Comparison of ENCODE assay signal across 9 cellular contexts in the genomic region with DNA sequence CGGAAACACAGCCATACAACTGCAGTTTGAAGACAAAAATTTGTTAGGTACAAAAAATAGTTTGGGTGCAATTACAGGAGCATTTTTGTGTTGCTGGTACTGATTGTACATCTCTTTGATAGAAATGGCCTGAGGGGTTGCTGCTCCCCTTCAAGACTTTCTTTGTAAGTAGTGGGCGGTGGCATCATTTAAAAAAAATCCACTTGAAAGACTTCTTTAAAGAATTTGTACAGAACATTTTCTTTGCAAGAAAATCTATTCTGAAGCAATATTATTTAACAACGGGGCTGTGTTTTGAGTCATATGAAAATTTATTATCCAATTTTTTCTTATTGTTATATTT.
DNase-seq lines count a peak whose midpoint lies in the region; ATAC-seq and TF ChIP-seq lines count a peak whose summit lies in the region.
"Had no signal": no experiment of that assay in that cellular context is flagged by ENCODE, and none has a peak within 500 bp of the region (broad histone marks: within the 10 kb centered on the region; RNA-seq: fewer than 3 reads in every experiment).

No MANE protein-coding gene starts in this region.

- no peak for TF ChIP-seq POLR2A in transverse colon (IDR thresholded peaks at IDR 0.05)

- H2AFZ ChIP-seq in SK-N-SH (ENCODE audit: low read depth): peak overlapping the region; percentile 17; the same call in 1 of the 2 replicates

- no peak for DNase-seq in SK-N-SH
- DNase-seq in endothelial cell (ENCODE audit: low spot score): no peak
- no peak for DNase-seq in transverse colon
- DNase-seq in NCI-H1417 (lab: John Stamatoyannopoulos, UW): no peak
- DNase-seq in dedifferentiated amniotic fluid mesenchymal stem cell (ENCODE audit: extremely low spot score): no peak
- no peak for DNase-seq in effector CD8-positive, alpha-beta T cell (lab: John Stamatoyannopoulos, UW)
- DNase-seq: 8988T had no signal

- peaks cover 46% of the 10 kb centered on the region for H3F3A ChIP-seq in SK-N-SH (replicated peaks; ENCODE audit: insufficient read depth)

- TF ChIP-seq CTCF in SK-N-SH (IDR thresholded peaks at IDR 0.05) (no peak), endothelial cell (IDR thresholded peaks at IDR 0.05; ENCODE audit: unreplicated experiment) (no peak), nephron (IDR thresholded peaks at IDR 0.05; ENCODE audit: unreplicated experiment in 3 of 3) (no peak), transverse colon (IDR thresholded peaks at IDR 0.05) (no peak)

- H4K20me1 ChIP-seq in SK-N-SH (ENCODE audit: insufficient read depth): no peaks in the 10 kb centered on the region

- H3K4me1 Mint-ChIP-seq in endothelial cell (ENCODE audit: unreplicated experiment) (peaks cover 43% of the 10 kb centered on the region), nephron (peaks cover 42% of the 10 kb centered on the region)

- peak overlapping the region; percentile 88 for H3K27ac Mint-ChIP-seq in endothelial cell (ENCODE audit: unreplicated experiment)
- peak overlapping the region; percentile 83 to 94 (median 85) for H3K27ac Mint-ChIP-seq in nephron

- peak overlapping the region; percentile 47 for H3K4me2 ChIP-seq in SK-N-SH

- no peaks in the 10 kb centered on the region for H3K36me3 ChIP-seq in SK-N-SH (replicated peaks in 1 of 2; ENCODE audit: control insufficient read depth in 1 of 2, insufficient read depth in 2 of 2, low read length in 1 of 2)
- no peaks in the 10 kb centered on the region for H3K36me3 ChIP-seq in transverse colon

- no peak for ATAC-seq in SK-N-SH treated with all-trans-retinoic acid at 6 μM for 48 hours

- 17% methylated on average over 3 of the region's 3 CpGs for WGBS in SK-N-SH (ENCODE audit: low lambda C conversion rate)
- 52 to 54% methylated on average over 3 of the region's 3 CpGs for WGBS in transverse colon (ENCODE audit: low coverage in 1 of 2), 2 donors

- H3K9me3 ChIP-seq in SK-N-SH: no peaks in the 10 kb centered on the region
- H3K9me3 ChIP-seq in transverse colon: no peaks in the 10 kb centered on the region

- in situ Hi-C loops in transverse colon (cut with MboI; ENCODE audit: low pct_ligation_motif_present in 1 of 4, low pct_unique_long_range_greater_than_20kb in 1 of 4, low sequenced_read_pairs in 3 of 4): no loop called here

- H3K9me2 ChIP-seq in SK-N-SH: no peaks in the 10 kb centered on the region

- H3K4me1 ChIP-seq in SK-N-SH (ENCODE audit: control insufficient read depth in 1 of 2, insufficient read depth in 2 of 2, low read depth in 1 of 2, low read length in 1 of 2) (peaks cover 6 to 50% of the 10 kb centered on the region in 2 experiments), transverse colon (peaks cover 0 to 37% (median 8%) of the 10 kb centered on the region in 4 donors)

- TF ChIP-seq RAD21 in SK-N-SH (IDR thresholded peaks at IDR 0.05; ENCODE audit: low read length): no peak

- H3K9ac ChIP-seq in SK-N-SH: peak overlapping the region; percentile 61

- no peak overlapping the region for H3K4me3 Mint-ChIP-seq in endothelial cell (ENCODE audit: unreplicated experiment)
- peak overlapping the region in 1 of 3 experiments; percentile 49 for H3K4me3 Mint-ChIP-seq in nephron

- no peaks in the 10 kb centered on the region for H3K36me3 Mint-ChIP-seq in endothelial cell (ENCODE audit: low read depth, unreplicated experiment)
- H3K36me3 Mint-ChIP-seq in nephron (ENCODE audit: low read depth): no peaks in the 10 kb centered on the region

- POLR2A ChIA-PET in SK-N-SH (lab: Yijun Ruan, JAX): no interaction called here

- H3K4me3 ChIP-seq in SK-N-SH (ENCODE audit: low read depth in 2 of 2, low read length in 1 of 2) (peak overlapping the region; percentile 24 to 34; a peak in 2 of 4 replicates), transverse colon (no peak overlapping the region)

- CTCF ChIA-PET in SK-N-SH (lab: Yijun Ruan, JAX): no interaction called here

- no peaks in the 10 kb centered on the region for H3K27me3 ChIP-seq in SK-N-SH (ENCODE audit: insufficient read depth)
- H3K27me3 ChIP-seq in transverse colon: no peaks in the 10 kb centered on the region

- H3K9me3 Mint-ChIP-seq in endothelial cell (ENCODE audit: unreplicated experiment) (no peaks in the 10 kb centered on the region), nephron (no peaks in the 10 kb centered on the region)

- H3K27me3 Mint-ChIP-seq in endothelial cell (ENCODE audit: unreplicated experiment) (peaks cover 2% of the 10 kb centered on the region), nephron (ENCODE audit: low read depth) (no peaks in the 10 kb centered on the region)

- TF ChIP-seq EP300 in SK-N-SH (IDR thresholded peaks at IDR 0.05; ENCODE audit: borderline replicate concordance in 1 of 2, low read depth in 1 of 2, low read length in 1 of 2): no peak
- no peak for TF ChIP-seq EP300 in transverse colon (IDR thresholded peaks at IDR 0.05; ENCODE audit: low read depth)

- no peaks in the 10 kb centered on the region for H3K79me2 ChIP-seq in SK-N-SH (ENCODE audit: insufficient read depth)

- intact Hi-C loops in transverse colon (cut with DNase I; ENCODE audit: low total_unique reads): loop anchor here (10.0 kb wide), 1 partner anchor 169 kb away; the partner anchor contains the start of gene CAV1

- H3K27ac ChIP-seq in SK-N-SH (ENCODE audit: low read depth in 2 of 2, low read length in 1 of 2) (peak overlapping the region; percentile 68 to 88), transverse colon (peak overlapping the region; percentile 76 to 88 (median 82))

TF ChIP-seq in SK-N-SH, 30 proteins besides CTCF, POLR2A, EP300 and RAD21 (continues in another document):
- TF ChIP-seq YY1 (IDR thresholded peaks at IDR 0.05; ENCODE audit: low read depth) (no peak), RXRA (IDR thresholded peaks at IDR 0.05; ENCODE audit: borderline replicate concordance, low read depth) (no peak), EZH2phosphoT487 (IDR thresholded peaks at IDR 0.05; ENCODE audit: borderline replicate concordance, low read depth) (no peak), MEF2A (IDR thresholded peaks at IDR 0.05; ENCODE audit: borderline replicate concordance, low read depth) (no peak), FOXM1 (IDR thresholded peaks at IDR 0.05; ENCODE audit: low read depth) (no peak; the same call in 1 of the 2 replicates), TEAD4 (IDR thresholded peaks at IDR 0.05; ENCODE audit: borderline replicate concordance, insufficient read depth) (no peak), GATA2 (CRISPR knock-in tag; IDR thresholded peaks at IDR 0.05) (no peak), NRF1 (IDR thresholded peaks at IDR 0.05; ENCODE audit: low read depth, low read length) (no peak), CHD2 (IDR thresholded peaks at IDR 0.05; ENCODE audit: low read length, partially characterized antibody) (no peak), ELF1 (IDR thresholded peaks at IDR 0.05) (no peak), NFIC (IDR thresholded peaks at IDR 0.05; ENCODE audit: borderline replicate concordance) (no peak)
- TF ChIP-seq, protein P1, sequence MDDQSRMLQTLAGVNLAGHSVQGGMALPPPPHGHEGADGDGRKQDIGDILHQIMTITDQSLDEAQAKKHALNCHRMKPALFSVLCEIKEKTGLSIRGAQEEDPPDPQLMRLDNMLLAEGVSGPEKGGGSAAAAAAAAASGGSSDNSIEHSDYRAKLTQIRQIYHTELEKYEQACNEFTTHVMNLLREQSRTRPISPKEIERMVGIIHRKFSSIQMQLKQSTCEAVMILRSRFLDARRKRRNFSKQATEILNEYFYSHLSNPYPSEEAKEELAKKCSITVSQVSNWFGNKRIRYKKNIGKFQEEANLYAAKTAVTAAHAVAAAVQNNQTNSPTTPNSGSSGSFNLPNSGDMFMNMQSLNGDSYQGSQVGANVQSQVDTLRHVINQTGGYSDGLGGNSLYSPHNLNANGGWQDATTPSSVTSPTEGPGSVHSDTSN (IDR thresholded peaks at IDR 0.05): no peak

TF ChIP-seq in SK-N-SH treated with all-trans-retinoic acid at 6 μM for 48 hours, 23 proteins besides CTCF, POLR2A, EP300 and RAD21 (continues in another document):
- no peak for TF ChIP-seq ZNF70 (CRISPR knock-in tag; IDR thresholded peaks at IDR 0.05)
- TF ChIP-seq, protein P2, sequence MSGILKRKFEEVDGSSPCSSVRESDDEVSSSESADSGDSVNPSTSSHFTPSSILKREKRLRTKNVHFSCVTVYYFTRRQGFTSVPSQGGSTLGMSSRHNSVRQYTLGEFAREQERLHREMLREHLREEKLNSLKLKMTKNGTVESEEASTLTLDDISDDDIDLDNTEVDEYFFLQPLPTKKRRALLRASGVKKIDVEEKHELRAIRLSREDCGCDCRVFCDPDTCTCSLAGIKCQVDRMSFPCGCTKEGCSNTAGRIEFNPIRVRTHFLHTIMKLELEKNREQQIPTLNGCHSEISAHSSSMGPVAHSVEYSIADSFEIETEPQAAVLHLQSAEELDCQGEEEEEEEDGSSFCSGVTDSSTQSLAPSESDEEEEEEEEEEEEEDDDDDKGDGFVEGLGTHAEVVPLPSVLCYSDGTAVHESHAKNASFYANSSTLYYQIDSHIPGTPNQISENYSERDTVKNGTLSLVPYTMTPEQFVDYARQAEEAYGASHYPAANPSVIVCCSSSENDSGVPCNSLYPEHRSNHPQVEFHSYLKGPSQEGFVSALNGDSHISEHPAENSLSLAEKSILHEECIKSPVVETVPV (CRISPR knock-in tag; IDR thresholded peaks at IDR 0.05): no peak
- no peak for TF ChIP-seq ESRRG (CRISPR knock-in tag; IDR thresholded peaks at IDR 0.05)
- no peak for TF ChIP-seq BACH2 (CRISPR knock-in tag; IDR thresholded peaks at IDR 0.05; ENCODE audit: borderline replicate concordance)
- TF ChIP-seq SNAI2 (CRISPR knock-in tag; IDR thresholded peaks at IDR 0.05): no peak
- no peak for TF ChIP-seq RARB (CRISPR knock-in tag; IDR thresholded peaks at IDR 0.05)
- no peak for TF ChIP-seq CREB5 (CRISPR knock-in tag; IDR thresholded peaks at IDR 0.05; ENCODE audit: low read depth)
- TF ChIP-seq OSR1 (CRISPR knock-in tag; IDR thresholded peaks at IDR 0.05): no peak
- no peak for TF ChIP-seq ZNF8 (CRISPR knock-in tag; IDR thresholded peaks at IDR 0.05)
- TF ChIP-seq CSDC2 (CRISPR knock-in tag; IDR thresholded peaks at IDR 0.05): no peak
- no peak for TF ChIP-seq TOX (CRISPR knock-in tag; IDR thresholded peaks at IDR 0.05; ENCODE audit: borderline replicate concordance)
- TF ChIP-seq ZNF565 (CRISPR knock-in tag; conservative IDR thresholded peaks at IDR 0.05; ENCODE audit: low read depth): no peak
- no peak for TF ChIP-seq GLIS3 (CRISPR knock-in tag; IDR thresholded peaks at IDR 0.05)
- TF ChIP-seq ARNTL (CRISPR knock-in tag; IDR thresholded peaks at IDR 0.05; ENCODE audit: borderline replicate concordance, low read depth): no peak

Comparison
In these comparisons a context has a peak if more than half of its experiments do, and no peak if none do; other contexts are left out.
1. H3K4me3 ChIP-seq: peak in SK-N-SH (2 of 2); none in transverse colon (0 of 4).